Comparison of ENCODE assay signal across 24 cellular contexts in genomic region chr2:191394043-191394442, GRCh38.
"Had no signal": no experiment of that assay in that cellular context is flagged by ENCODE, and none has a peak within 500 bp of the region (broad histone marks: within the 10 kb centered on the region; RNA-seq: fewer than 3 reads in every experiment).

No MANE protein-coding gene starts in this region.

- H3K4me3 ChIP-seq: left ventricle myocardium inferior, ovary, right atrium auricular region, skin epidermis, stomach, testis, thyroid gland, transverse colon, upper lobe of right lung had no signal

- DNase-seq: head of caudate nucleus; hippocampal formation; kidney glomerular epithelial cell; left cardiac atrium; left ventricle myocardium inferior; naive B cell; natural killer cell; ovary; stimulated activated CD4-positive, alpha-beta T cell treated with anti-CD3 and anti-CD28 coated beads, Interleukin-12 subunit alpha, Interleukin-12 subunit beta, amount 100 ng/mL, for 4 hours; stimulated activated CD4-positive, alpha-beta T cell treated with anti-CD3 and anti-CD28 coated beads, Interleukin-15, amount 100 ng/mL, for 24 hours; stimulated activated CD4-positive, alpha-beta T cell treated with anti-CD3 and anti-CD28 coated beads, Interleukin-2, amount 100 ng/mL, for 24 hours; stimulated activated CD4-positive, alpha-beta T cell treated with anti-CD3 and anti-CD28 coated beads, Interleukin-4, amount 100 ng/mL, for 1 hour; stimulated activated naive B cell treated with anti-CD40 and anti-IgM and Interleukin-4, amounts not matched to agents 10 μg/mL and 1 μg/mL and 100 μg/mL, for 72 hours; stimulated activated naive CD8-positive, alpha-beta T cell treated with anti-CD3 and anti-CD28 coated beads, Interleukin-15, Interleukin-2, amounts not matched to agents 100 U/mL and 50 U/mL, for 24 hours; stomach; testis; thyroid gland; transverse colon; upper lobe of right lung had no signal

- H3K4me1 ChIP-seq: left ventricle myocardium inferior, right atrium auricular region, stomach, testis, thyroid gland, transverse colon, upper lobe of right lung had no signal

- H3K27ac ChIP-seq: left ventricle myocardium inferior, ovary, right atrium auricular region, testis, thyroid gland, transverse colon, upper lobe of right lung had no signal

- H3K9me3 ChIP-seq: left ventricle myocardium inferior, ovary, right atrium auricular region, stomach, testis, thyroid gland, transverse colon, upper lobe of right lung had no signal

- H3K27me3 ChIP-seq: ovary, right atrium auricular region, stomach, testis, thyroid gland, transverse colon, upper lobe of right lung had no signal

- ATAC-seq: left cardiac atrium; natural killer cell; sciatic nerve; stimulated activated naive B cell treated with anti-CD40 and anti-IgM and Interleukin-4, amounts not matched to agents 10 μg/mL and 1 μg/mL and 100 μg/mL, for 72 hours; stimulated activated naive CD8-positive, alpha-beta T cell treated with anti-CD3 and anti-CD28 coated beads, Interleukin-15, Interleukin-2, amounts not matched to agents 100 U/mL and 50 U/mL, for 24 hours; upper lobe of right lung had no signal

- H3K36me3 ChIP-seq: ovary had no signal

- FAIRE-seq: keratinocyte, urothelium cell line had no signal
